ENCODE assay signal across 9 cellular contexts in the genomic region with DNA sequence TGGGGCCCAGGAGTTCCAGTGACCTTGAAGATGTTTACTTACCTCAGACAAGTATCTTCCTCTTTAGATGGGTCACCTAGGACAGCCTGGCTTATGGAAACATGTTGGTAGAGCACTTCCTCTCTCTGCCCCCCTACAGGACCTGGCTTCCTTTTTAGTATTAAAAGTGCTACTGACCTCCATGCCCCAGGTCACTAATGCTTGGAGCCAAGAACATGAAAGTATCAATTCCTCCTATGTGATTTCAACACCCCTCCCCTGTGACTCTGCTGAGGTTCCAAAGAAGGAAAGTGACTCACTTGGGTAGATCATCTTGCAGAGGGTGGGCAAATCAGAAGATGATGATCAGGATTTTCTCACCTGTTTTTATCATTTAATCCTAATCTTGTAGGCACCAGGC.
DNase-seq lines count a peak whose midpoint lies in the region; ATAC-seq and TF ChIP-seq lines count a peak whose summit lies in the region.
"Had no signal": no experiment of that assay in that cellular context is flagged by ENCODE, and none has a peak within 500 bp of the region (broad histone marks: within the 10 kb centered on the region; RNA-seq: fewer than 3 reads in every experiment).

No MANE protein-coding gene starts in this region.

- H3K4me2 ChIP-seq in H9 (ENCODE audit: insufficient read depth, insufficient read length, low read length): no peak overlapping the region

- no peak overlapping the region for H2AFZ ChIP-seq in H9 (ENCODE audit: low read length)

- H3K36me3 Mint-ChIP-seq in H9 (ENCODE audit: insufficient read depth in 1 of 3, low read depth in 3 of 3) (no peaks in the 10 kb centered on the region), HFFc6 (ENCODE audit: low read depth) (no peaks in the 10 kb centered on the region)

- H3T11ph ChIP-seq in H9 (ENCODE audit: low read length): no peak overlapping the region

- H3K4me1 ChIP-seq in H9 (ENCODE audit: insufficient read depth, low read length): no peaks in the 10 kb centered on the region
- H3K4me1 ChIP-seq in lower lobe of right lung: peaks cover 25% of the 10 kb centered on the region

- no peak overlapping the region for H3K4me3 ChIP-seq in lower lobe of right lung

- H2BK12ac ChIP-seq in H9 (ENCODE audit: insufficient read length, low read depth, low read length): no peak overlapping the region

- ATAC-seq in GM18517 (IDR thresholded peaks at IDR 0.05; ENCODE audit: unreplicated experiment) (peak; percentile 61), lower lobe of right lung (peak; percentile 69 to 79), GM19324 (IDR thresholded peaks at IDR 0.05; ENCODE audit: low FRiP score, unreplicated experiment) (no peak)

- intact Hi-C loops in lower lobe of right lung (cut with DNase I): no loop called here

- H3K79me1 ChIP-seq in H9 (ENCODE audit: insufficient read depth, low read depth, low read length, poor library complexity, severe bottlenecking): no peaks in the 10 kb centered on the region

- no peaks in the 10 kb centered on the region for H3K79me2 ChIP-seq in H9 (ENCODE audit: insufficient read depth, low read length)

- H3K27me3 ChIP-seq in H9 (ENCODE audit: insufficient read depth, low read length): no peaks in the 10 kb centered on the region
- H3K27me3 ChIP-seq in lower lobe of right lung (ENCODE audit: low read depth): no peaks in the 10 kb centered on the region

- H2AK5ac ChIP-seq in H9 (ENCODE audit: insufficient read length, low read length): no peak overlapping the region

- H3K27me3 Mint-ChIP-seq in H9 (ENCODE audit: low read depth) (no peaks in the 10 kb centered on the region), HFFc6 (ENCODE audit: insufficient read depth) (no peaks in the 10 kb centered on the region)

- no peak overlapping the region for H3K27ac ChIP-seq in H9 (ENCODE audit: insufficient read length, low read depth, low read length)
- no peak overlapping the region for H3K27ac ChIP-seq in lower lobe of right lung

- H2BK20ac ChIP-seq in H9 (ENCODE audit: low read depth, low read length, poor library complexity, severe bottlenecking): no peak overlapping the region

- H3K56ac ChIP-seq in H9 (ENCODE audit: insufficient read length, low read depth, low read length): no peak overlapping the region

- H3K27ac Mint-ChIP-seq in H9 (peak overlapping the region in 2 of 3 experiments; percentile 1 to 38; a peak in 3 of 7 replicates), HFFc6 (no peak overlapping the region)

- H3K23ac ChIP-seq in H9 (ENCODE audit: insufficient read length, low read depth, low read length): no peak overlapping the region

- H2BK15ac ChIP-seq in H9 (ENCODE audit: low read depth, low read length): no peak overlapping the region

- H3K36me3 ChIP-seq in lower lobe of right lung: no peaks in the 10 kb centered on the region

- no peak overlapping the region for H4K8ac ChIP-seq in H9 (replicated peaks; ENCODE audit: insufficient read length, low read depth, low read length)

- H3K4me1 Mint-ChIP-seq in H9: peaks cover 12 to 30% of the 10 kb centered on the region in 2 experiments
- no peaks in the 10 kb centered on the region for H3K4me1 Mint-ChIP-seq in HFFc6 (ENCODE audit: low read depth)

- H4K5ac ChIP-seq in H9 (ENCODE audit: insufficient read length, low read depth, low read length): no peak overlapping the region

- H3K23me2 ChIP-seq in H9 (ENCODE audit: insufficient read length, low read depth, low read length, poor library complexity, severe bottlenecking): no peaks in the 10 kb centered on the region

- no peaks in the 10 kb centered on the region for H4K20me1 ChIP-seq in H9 (ENCODE audit: control insufficient read depth, insufficient read depth, insufficient read length)

- H3K9ac ChIP-seq in H9 (ENCODE audit: extremely low read depth, insufficient read length, low read length): no peak overlapping the region

- no peak overlapping the region for H2BK120ac ChIP-seq in H9 (ENCODE audit: low read depth, low read length, poor library complexity, severe bottlenecking)

- no peaks in the 10 kb centered on the region for H3K9me3 ChIP-seq in H9 (ENCODE audit: control insufficient read depth, low read depth, low read length)
- no peaks in the 10 kb centered on the region for H3K9me3 ChIP-seq in lower lobe of right lung

- no peak overlapping the region for H2BK5ac ChIP-seq in H9 (ENCODE audit: insufficient read length, low read length)

- no peak for DNase-seq in H9
- peak; percentile 5 for DNase-seq in NAMALWA (ENCODE audit: low spot score)
- DNase-seq in lower lobe of right lung: no peak
- no peak for DNase-seq in NCI-H446 (lab: John Stamatoyannopoulos, UW)
- no peak for DNase-seq in HFFc6
- DNase-seq in NCI-H2107 treated with DMSO at 0.1 percent for 48 hours (lab: John Stamatoyannopoulos, UW; ENCODE audit: unreplicated experiment): no peak
- DNase-seq: NCI-H187 treated with DMSO at 0.1 percent for 48 hours had no signal

- H4K91ac ChIP-seq in H9 (ENCODE audit: insufficient read length, low read depth, low read length): no peak overlapping the region

- H3K18ac ChIP-seq in H9 (ENCODE audit: insufficient read length, low read depth, low read length): no peak overlapping the region

- H3K4ac ChIP-seq in H9 (ENCODE audit: low read depth, low read length): no peak overlapping the region

- H3K4me3 Mint-ChIP-seq in H9: no peak overlapping the region
- no peak overlapping the region for H3K4me3 Mint-ChIP-seq in HFFc6

- H3K9me3 Mint-ChIP-seq in H9 (no peaks in the 10 kb centered on the region), HFFc6 (no peaks in the 10 kb centered on the region)

- no peak overlapping the region for H3K14ac ChIP-seq in H9 (ENCODE audit: insufficient read depth, low read length)

- TF ChIP-seq CTCF in H9 (conservative IDR thresholded peaks at IDR 0.05): no peak
- TF ChIP-seq CTCF in lower lobe of right lung (IDR thresholded peaks at IDR 0.05): no peak
- no peak for TF ChIP-seq CTCF in HFFc6 (IDR thresholded peaks at IDR 0.05)
